Comparison of ENCODE assay signal across 1 cellular context in the genomic region with DNA sequence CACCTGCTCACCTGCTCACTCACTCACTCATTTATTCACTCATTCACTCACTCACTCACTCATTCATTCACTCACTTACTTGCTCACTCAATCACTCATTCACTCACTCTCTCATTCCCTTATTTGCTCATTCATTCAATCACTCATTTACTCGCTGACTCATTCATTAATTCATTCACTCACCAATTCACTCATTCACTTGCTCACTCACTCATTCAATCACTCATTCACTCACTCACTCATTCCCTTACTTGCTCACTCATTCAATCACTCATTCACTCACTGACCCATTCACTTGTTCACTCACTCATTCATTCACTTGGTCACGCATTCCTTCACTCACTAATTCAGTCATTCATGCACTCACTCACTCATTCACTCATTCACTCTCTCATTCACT.
TF ChIP-seq lines count a peak whose summit lies in the region.

No MANE protein-coding gene starts in this region.

TF ChIP-seq in GM12878, 131 proteins besides CTCF, POLR2A, EP300 and RAD21 (continued from another document):
- TF ChIP-seq, protein P1, sequence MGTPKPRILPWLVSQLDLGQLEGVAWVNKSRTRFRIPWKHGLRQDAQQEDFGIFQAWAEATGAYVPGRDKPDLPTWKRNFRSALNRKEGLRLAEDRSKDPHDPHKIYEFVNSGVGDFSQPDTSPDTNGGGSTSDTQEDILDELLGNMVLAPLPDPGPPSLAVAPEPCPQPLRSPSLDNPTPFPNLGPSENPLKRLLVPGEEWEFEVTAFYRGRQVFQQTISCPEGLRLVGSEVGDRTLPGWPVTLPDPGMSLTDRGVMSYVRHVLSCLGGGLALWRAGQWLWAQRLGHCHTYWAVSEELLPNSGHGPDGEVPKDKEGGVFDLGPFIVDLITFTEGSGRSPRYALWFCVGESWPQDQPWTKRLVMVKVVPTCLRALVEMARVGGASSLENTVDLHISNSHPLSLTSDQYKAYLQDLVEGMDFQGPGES (IDR thresholded peaks at IDR 0.05) = no peak
- TF ChIP-seq TCF3 (IDR thresholded peaks at IDR 0.05; ENCODE audit: borderline replicate concordance, insufficient read depth, low read depth, low read length) = 0 out of 2 replicates have a peak, but pooled peaks have one; percentile 20
- TF ChIP-seq, protein P2, sequence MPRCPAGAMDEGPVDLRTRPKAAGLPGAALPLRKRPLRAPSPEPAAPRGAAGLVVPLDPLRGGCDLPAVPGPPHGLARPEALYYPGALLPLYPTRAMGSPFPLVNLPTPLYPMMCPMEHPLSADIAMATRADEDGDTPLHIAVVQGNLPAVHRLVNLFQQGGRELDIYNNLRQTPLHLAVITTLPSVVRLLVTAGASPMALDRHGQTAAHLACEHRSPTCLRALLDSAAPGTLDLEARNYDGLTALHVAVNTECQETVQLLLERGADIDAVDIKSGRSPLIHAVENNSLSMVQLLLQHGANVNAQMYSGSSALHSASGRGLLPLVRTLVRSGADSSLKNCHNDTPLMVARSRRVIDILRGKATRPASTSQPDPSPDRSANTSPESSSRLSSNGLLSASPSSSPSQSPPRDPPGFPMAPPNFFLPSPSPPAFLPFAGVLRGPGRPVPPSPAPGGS (IDR thresholded peaks at IDR 0.05; ENCODE audit: borderline replicate concordance, insufficient read depth, low read depth, low read length, poor library complexity, severe bottlenecking) = peak; percentile 74
